8 cellular contexts compared by ENCODE assay signal in genomic region chr15:22839046-22839705, GRCh38. TPM values are rescaled to one million over a fixed set of nuclear protein-coding genes. Genes with fewer than 3 reads are reported as not detected.
DNase-seq lines count a peak whose midpoint lies in the region; ATAC-seq lines count a peak whose summit lies in the region.

No MANE protein-coding gene starts in this region.

- CTCF ChIA-PET in activated CD4-positive, alpha-beta T cell treated with anti-CD3 and anti-CD28 coated beads for 36 hours (lab: Charles Lee) = no interaction called here

- H3K36me3 Mint-ChIP-seq in activated CD4-positive, alpha-beta T cell treated with anti-CD3 and anti-CD28 coated beads for 36 hours (ENCODE audit: low read depth) = peaks cover 24% of the 10 kb centered on the region

- no peaks in the 10 kb centered on the region for H3K27me3 Mint-ChIP-seq in activated CD4-positive, alpha-beta T cell treated with anti-CD3 and anti-CD28 coated beads for 36 hours

- ATAC-seq in activated CD4-positive, alpha-beta T cell treated with anti-CD3 and anti-CD28 coated beads for 36 hours = no peak

- H3K36me3 ChIP-seq in urinary bladder (ENCODE audit: insufficient read depth) = no peaks in the 10 kb centered on the region

- H3K4me3 Mint-ChIP-seq in activated CD4-positive, alpha-beta T cell treated with anti-CD3 and anti-CD28 coated beads for 36 hours = peak overlapping the region; percentile 96

- no peak for DNase-seq in activated CD4-positive, alpha-beta T cell treated with anti-CD3 and anti-CD28 coated beads for 36 hours
- no peak for DNase-seq in activated CD4-positive, alpha-beta T cell treated with anti-CD3 and anti-CD28 coated beads for 1 hour
- DNase-seq in NCI-H2227 (lab: John Stamatoyannopoulos, UW; ENCODE audit: unreplicated experiment) (peak; percentile 1), cerebellar cortex (ENCODE audit: low spot score) (peak; percentile 9), medulla oblongata (ENCODE audit: extremely low spot score) (peak; percentile 65), DMS153 treated with DMSO at 0.1 percent for 48 hours (lab: John Stamatoyannopoulos, UW; ENCODE audit: unreplicated experiment) (no peak)
- DNase-seq in activated CD4-positive, alpha-beta T cell treated with anti-CD3 and anti-CD28 coated beads for 48 hours = no peak

- peak overlapping the region; percentile 98 for H3K27ac Mint-ChIP-seq in activated CD4-positive, alpha-beta T cell treated with anti-CD3 and anti-CD28 coated beads for 36 hours

- peak overlapping the region; percentile 51 for H3K4me3 ChIP-seq in urinary bladder (ENCODE audit: low read depth, low read length)

- POLR2A ChIA-PET in activated CD4-positive, alpha-beta T cell treated with anti-CD3 and anti-CD28 coated beads for 36 hours (lab: Charles Lee) = no interaction called here

- intact Hi-C loops in activated CD4-positive, alpha-beta T cell treated with anti-CD3 and anti-CD28 coated beads for 36 hours (cut with DNase I, micrococcal nuclease) = loop anchor here (2.0 to 5.0 kb wide), 2 partner anchors 52 to 174 kb away; partner anchors contain the start of gene NIPA1 (in 1 of the 2)

- peaks cover 29% of the 10 kb centered on the region for H3K4me1 Mint-ChIP-seq in activated CD4-positive, alpha-beta T cell treated with anti-CD3 and anti-CD28 coated beads for 36 hours

- peak overlapping the region; percentile 92 for H3K27ac ChIP-seq in urinary bladder (ENCODE audit: low read depth)

- under 1% methylated on average over 16 of the region's 16 CpGs for WGBS in urinary bladder

- H3K4me1 ChIP-seq in urinary bladder (ENCODE audit: insufficient read depth) = no peaks in the 10 kb centered on the region

- H3K9me3 Mint-ChIP-seq in activated CD4-positive, alpha-beta T cell treated with anti-CD3 and anti-CD28 coated beads for 36 hours (ENCODE audit: low read depth) = no peaks in the 10 kb centered on the region

RNA-seq across cellular contexts. Expression of gene NIPA2, which starts 0.7 kb away (rescaled TPM):
- total RNA-seq in activated CD4-positive, alpha-beta T cell treated with anti-CD3 and anti-CD28 coated beads for 36 hours = 10 to 100 TPM; 42.6 to 61.4 TPM
- 47.6 TPM for total RNA-seq in urinary bladder
- polyA plus RNA-seq in urinary bladder = 32.5 TPM

RNA-seq across cellular contexts. Expression of gene NIPA1, which starts 52.7 kb away (rescaled TPM):
- total RNA-seq in activated CD4-positive, alpha-beta T cell treated with anti-CD3 and anti-CD28 coated beads for 36 hours = 10 to 100 TPM; 10.6 to 12.2 TPM
- 6.8 TPM for total RNA-seq in urinary bladder
- polyA plus RNA-seq in urinary bladder = 5.2 TPM

Comparison
In these comparisons a context has a peak if more than half of its experiments do, and no peak if none do; other contexts are left out.
1. DNase-seq: peak in NCI-H2227 (single experiment), cerebellar cortex (single experiment) and medulla oblongata (single experiment); none in activated CD4-positive, alpha-beta T cell treated with anti-CD3 and anti-CD28 coated beads for 36 hours (single experiment), activated CD4-positive, alpha-beta T cell treated with anti-CD3 and anti-CD28 coated beads for 1 hour (single experiment), DMS153 treated with DMSO at 0.1 percent for 48 hours (single experiment) and activated CD4-positive, alpha-beta T cell treated with anti-CD3 and anti-CD28 coated beads for 48 hours (single experiment).